ENCODE assay signal across 22 cellular contexts in genomic region chr17:19719365-19720209, GRCh38. TPM values are rescaled to one million over a fixed set of nuclear protein-coding genes. Genes with fewer than 3 reads are reported as not detected.
A peak's percentile ranks its signal among the peaks of the same experiment; 100 is the strongest.
DNase-seq lines count a peak whose midpoint lies in the region; ATAC-seq, FAIRE-seq and TF ChIP-seq lines count a peak whose summit lies in the region.
"Had no signal": no experiment of that assay in that cellular context is flagged by ENCODE, and none has a peak within 500 bp of the region (broad histone marks: within the 10 kb centered on the region; RNA-seq: fewer than 3 reads in every experiment).

No MANE protein-coding gene starts in this region.

- H3K4me3 Mint-ChIP-seq in activated T-helper 1 cell treated with anti-CD3 and anti-CD28 coated beads, Interleukin-12 subunit alpha, Interleukin-12 subunit beta, Interleukin-2, Interleukin-4 antibody, amounts not matched to agents 30 ng/mL and 10 ng/mL and 1 ng/mL, durations not matched to agents 14 hours and 24 hours and 36 hours = no peak overlapping the region
- H3K4me3 Mint-ChIP-seq: activated naive CD4-positive, alpha-beta T cell treated with anti-CD3 and anti-CD28 coated beads, Interleukin-2, amount 50 U/mL, for 24 hours; CD4-positive, alpha-beta T cell; dendritic cell treated with granulocyte-macrophage colony-stimulating factor and Interleukin-4, amounts not matched to agents 40 ng/mL and 50 ng/mL, for 4 days; stimulated activated effector memory CD8-positive, alpha-beta T cell treated with anti-CD3 and anti-CD28 coated beads, Interleukin-12 subunit alpha, Interleukin-12 subunit beta, amount 100 ng/mL, for 72 hours had no signal

- H3K4me3 ChIP-seq in bronchial epithelial cell (ENCODE audit: low read depth, low read length) (no peak overlapping the region), left lung (no peak overlapping the region), upper lobe of right lung (no peak overlapping the region)
- H3K4me3 ChIP-seq: body of pancreas, esophagus muscularis mucosa had no signal

- H3K9me3 Mint-ChIP-seq in activated T-helper 1 cell treated with anti-CD3 and anti-CD28 coated beads, Interleukin-12 subunit alpha, Interleukin-12 subunit beta, Interleukin-2, Interleukin-4 antibody, amounts not matched to agents 30 ng/mL and 10 ng/mL and 1 ng/mL, durations not matched to agents 14 hours and 24 hours and 36 hours = no peaks in the 10 kb centered on the region
- H3K9me3 Mint-ChIP-seq: activated naive CD4-positive, alpha-beta T cell treated with anti-CD3 and anti-CD28 coated beads, Interleukin-2, amount 50 U/mL, for 24 hours; CD4-positive, alpha-beta T cell; dendritic cell treated with granulocyte-macrophage colony-stimulating factor and Interleukin-4, amounts not matched to agents 40 ng/mL and 50 ng/mL, for 4 days; stimulated activated effector memory CD8-positive, alpha-beta T cell treated with anti-CD3 and anti-CD28 coated beads, Interleukin-12 subunit alpha, Interleukin-12 subunit beta, amount 100 ng/mL, for 72 hours had no signal

- no peaks in the 10 kb centered on the region for H3K36me3 Mint-ChIP-seq in activated T-helper 1 cell treated with anti-CD3 and anti-CD28 coated beads, Interleukin-12 subunit alpha, Interleukin-12 subunit beta, Interleukin-2, Interleukin-4 antibody, amounts not matched to agents 30 ng/mL and 10 ng/mL and 1 ng/mL, durations not matched to agents 14 hours and 24 hours and 36 hours (ENCODE audit: low read depth)
- H3K36me3 Mint-ChIP-seq: activated naive CD4-positive, alpha-beta T cell treated with anti-CD3 and anti-CD28 coated beads, Interleukin-2, amount 50 U/mL, for 24 hours; stimulated activated effector memory CD8-positive, alpha-beta T cell treated with anti-CD3 and anti-CD28 coated beads, Interleukin-12 subunit alpha, Interleukin-12 subunit beta, amount 100 ng/mL, for 72 hours had no signal

- TF ChIP-seq CTCF in bronchial epithelial cell (IDR thresholded peaks at IDR 0.05; ENCODE audit: insufficient read depth, low read length, severe bottlenecking) (peak; percentile 10), left lung (IDR thresholded peaks at IDR 0.05) (no peak), upper lobe of right lung (IDR thresholded peaks at IDR 0.05) (no peak)

- H3K27ac ChIP-seq in left lung = no peak overlapping the region
- no peak overlapping the region for H3K27ac ChIP-seq in upper lobe of right lung
- H3K27ac ChIP-seq: body of pancreas, esophagus muscularis mucosa had no signal

- H3K27me3 Mint-ChIP-seq in activated T-helper 1 cell treated with anti-CD3 and anti-CD28 coated beads, Interleukin-12 subunit alpha, Interleukin-12 subunit beta, Interleukin-2, Interleukin-4 antibody, amounts not matched to agents 30 ng/mL and 10 ng/mL and 1 ng/mL, durations not matched to agents 14 hours and 24 hours and 36 hours (ENCODE audit: insufficient read depth) = no peaks in the 10 kb centered on the region
- H3K27me3 Mint-ChIP-seq: activated naive CD4-positive, alpha-beta T cell treated with anti-CD3 and anti-CD28 coated beads, Interleukin-2, amount 50 U/mL, for 24 hours; CD4-positive, alpha-beta T cell had no signal

- no peak for ATAC-seq in Right ventricle myocardium superior (ENCODE audit: poor library complexity)
- ATAC-seq in left lung = peak; percentile 12
- ATAC-seq in upper lobe of right lung = no peak
- ATAC-seq: body of pancreas; stimulated activated effector memory CD8-positive, alpha-beta T cell treated with anti-CD3 and anti-CD28 coated beads, Interleukin-12 subunit alpha, Interleukin-12 subunit beta, amount 100 ng/mL, for 72 hours had no signal

- no peak overlapping the region for H3K27ac Mint-ChIP-seq in activated T-helper 1 cell treated with anti-CD3 and anti-CD28 coated beads, Interleukin-12 subunit alpha, Interleukin-12 subunit beta, Interleukin-2, Interleukin-4 antibody, amounts not matched to agents 30 ng/mL and 10 ng/mL and 1 ng/mL, durations not matched to agents 14 hours and 24 hours and 36 hours
- H3K27ac Mint-ChIP-seq: activated naive CD4-positive, alpha-beta T cell treated with anti-CD3 and anti-CD28 coated beads, Interleukin-2, amount 50 U/mL, for 24 hours; CD4-positive, alpha-beta T cell; stimulated activated effector memory CD8-positive, alpha-beta T cell treated with anti-CD3 and anti-CD28 coated beads, Interleukin-12 subunit alpha, Interleukin-12 subunit beta, amount 100 ng/mL, for 72 hours had no signal

- H3K36me3 ChIP-seq in bronchial epithelial cell (ENCODE audit: control insufficient read depth, insufficient read depth, low read length) = no peaks in the 10 kb centered on the region
- H3K36me3 ChIP-seq in left lung = no peaks in the 10 kb centered on the region
- no peaks in the 10 kb centered on the region for H3K36me3 ChIP-seq in upper lobe of right lung
- H3K36me3 ChIP-seq: esophagus muscularis mucosa had no signal

- H3K27me3 ChIP-seq in bronchial epithelial cell (ENCODE audit: control insufficient read depth, insufficient read depth, low read length) (no peaks in the 10 kb centered on the region), left lung (no peaks in the 10 kb centered on the region), upper lobe of right lung (no peaks in the 10 kb centered on the region)
- H3K27me3 ChIP-seq: body of pancreas, esophagus muscularis mucosa had no signal

- peaks cover 5 to 10% of the 10 kb centered on the region in 2 donors for H3K4me1 ChIP-seq in left lung
- peaks cover 12% of the 10 kb centered on the region for H3K4me1 ChIP-seq in upper lobe of right lung

- DNase-seq in Right ventricle myocardium superior (peak; percentile 30), cardiac septum (ENCODE audit: low spot score) (no peak), bronchial epithelial cell (ENCODE audit: low read depth) (peak; percentile 96), left lung (peak in 1 of 2 donors; percentile 57), upper lobe of right lung (peak; percentile 47), anterior cingulate cortex (lab: John Stamatoyannopoulos, UW) (no peak), EL (no peak)
- no peak for DNase-seq in activated T-helper 1 cell treated with anti-CD3 and anti-CD28 coated beads, Interleukin-12 subunit alpha, Interleukin-12 subunit beta, Interleukin-2, Interleukin-4 antibody, amounts not matched to agents 30 ng/mL and 10 ng/mL and 1 ng/mL, durations not matched to agents 14 hours and 24 hours and 36 hours (ENCODE audit: low spot score)
- DNase-seq: activated CD4-positive, alpha-beta T cell treated with anti-CD3 and anti-CD28 coated beads, Interleukin-2, amount 50 U/mL, for 4 hours; activated T-cell treated with anti-CD3 and anti-CD28 coated beads, Interleukin-2, amount 50 U/mL, for 1 hour; CD4-positive, alpha-beta T cell; head of caudate nucleus; NCI-H1436 treated with DMSO at 0.1 percent for 48 hours; NCI-H2227 treated with DMSO at 0.1 percent for 48 hours had no signal

- FAIRE-seq in bronchial epithelial cell (lab: Jason Lieb, UNC) = peak; percentile 58

- H3K9me3 ChIP-seq in left lung (no peaks in the 10 kb centered on the region), upper lobe of right lung (no peaks in the 10 kb centered on the region)
- H3K9me3 ChIP-seq: body of pancreas, esophagus muscularis mucosa had no signal

- intact Hi-C loops in Right ventricle myocardium superior (cut with DNase I) = no loop called here
- intact Hi-C loops in cardiac septum (cut with DNase I) = no loop called here
- intact Hi-C loops in left lung (cut with DNase I) = no loop called here
- intact Hi-C loops in upper lobe of right lung (cut with DNase I) = no loop called here
- intact Hi-C loops in activated T-helper 1 cell treated with anti-CD3 and anti-CD28 coated beads, Interleukin-12 subunit alpha, Interleukin-12 subunit beta, Interleukin-2, Interleukin-4 antibody, amounts not matched to agents 30 ng/mL and 10 ng/mL and 1 ng/mL, durations not matched to agents 14 hours and 24 hours and 36 hours (cut with micrococcal nuclease) = no loop called here

- no peaks in the 10 kb centered on the region for H3K4me1 Mint-ChIP-seq in activated T-helper 1 cell treated with anti-CD3 and anti-CD28 coated beads, Interleukin-12 subunit alpha, Interleukin-12 subunit beta, Interleukin-2, Interleukin-4 antibody, amounts not matched to agents 30 ng/mL and 10 ng/mL and 1 ng/mL, durations not matched to agents 14 hours and 24 hours and 36 hours (ENCODE audit: low read depth)

RNA-seq across cellular contexts. Expression of gene SLC47A2, which starts 3.2 kb away (rescaled TPM):
- not detected for total RNA-seq in Right ventricle myocardium superior
- not detected for total RNA-seq in cardiac septum
- total RNA-seq in bronchial epithelial cell = 0.77 and 0.79 TPM in 2 replicates
- total RNA-seq in left lung = not detected
- total RNA-seq in upper lobe of right lung = not detected
- not detected in 2 replicates for total RNA-seq in activated T-helper 1 cell treated with anti-CD3 and anti-CD28 coated beads, Interleukin-12 subunit alpha, Interleukin-12 subunit beta, Interleukin-2, Interleukin-4 antibody, amounts not matched to agents 30 ng/mL and 10 ng/mL and 1 ng/mL, durations not matched to agents 14 hours and 24 hours and 36 hours
- total RNA-seq: A673; CD4-positive, alpha-beta T cell; esophagus muscularis mucosa; kidney epithelial cell; ureter had no signal

RNA-seq across cellular contexts. Expression of gene ALDH3A1, which starts 28.5 kb away (rescaled TPM):
- total RNA-seq in Right ventricle myocardium superior (0.27 TPM), cardiac septum (0.24 TPM), bronchial epithelial cell (24.2 and 53.3 TPM in 2 replicates), left lung (1 to 10 TPM; 1.2 to 4.7 TPM), upper lobe of right lung (10.5 TPM)
- total RNA-seq in activated T-helper 1 cell treated with anti-CD3 and anti-CD28 coated beads, Interleukin-12 subunit alpha, Interleukin-12 subunit beta, Interleukin-2, Interleukin-4 antibody, amounts not matched to agents 30 ng/mL and 10 ng/mL and 1 ng/mL, durations not matched to agents 14 hours and 24 hours and 36 hours = not detected in 2 replicates
- total RNA-seq: A673; CD4-positive, alpha-beta T cell had no signal

Comparison
In these comparisons a context has a peak if more than half of its experiments do, and no peak if none do; other contexts are left out.
1. DNase-seq: peak in Right ventricle myocardium superior (single experiment), bronchial epithelial cell (single experiment) and upper lobe of right lung (single experiment); none in cardiac septum (single experiment), anterior cingulate cortex (0 of 58), EL (single experiment) and activated T-helper 1 cell treated with anti-CD3 and anti-CD28 coated beads, Interleukin-12 subunit alpha, Interleukin-12 subunit beta, Interleukin-2, Interleukin-4 antibody, amounts not matched to agents 30 ng/mL and 10 ng/mL and 1 ng/mL, durations not matched to agents 14 hours and 24 hours and 36 hours (single experiment).